Comparison of ENCODE assay signal across 1 cellular context in genomic region chr2:189783927-189784867, GRCh38.
TF ChIP-seq lines count a peak whose summit lies in the region.

ORMDL1 (minus strand) TSS chr2:189784339; CDS start chr2:189782595, 1,744 bp downstream.
PMS1 (plus strand) TSS chr2:189784450; CDS start chr2:189791810, 7,360 bp downstream.

TF ChIP-seq in HepG2, 621 proteins besides CTCF, POLR2A, EP300 and RAD21 (continued from another document and continues in another):
- TF ChIP-seq ZNF710 (CRISPR knock-in tag; IDR thresholded peaks at IDR 0.05; ENCODE audit: borderline replicate concordance) (peak; percentile 96), HDAC6 (IDR thresholded peaks at IDR 0.05; ENCODE audit: low read depth, low read length) (no peak), PHF5A (CRISPR knock-in tag; IDR thresholded peaks at IDR 0.05; ENCODE audit: low read depth, unreplicated experiment) (peak; percentile 81), ZMYM2 (CRISPR knock-in tag; IDR thresholded peaks at IDR 0.05) (peak; percentile 86; the same call in 1 of the 2 replicates), TP53 (CRISPR knock-in tag; conservative IDR thresholded peaks at IDR 0.05) (peak; percentile 87), PAXIP1 (CRISPR knock-in tag; conservative IDR thresholded peaks at IDR 0.05) (peak; percentile 31; the same call in 1 of the 2 replicates), PHF20 (CRISPR knock-in tag; IDR thresholded peaks at IDR 0.05) (peak; percentile 92), ZNF841 (CRISPR knock-in tag; IDR thresholded peaks at IDR 0.05; ENCODE audit: borderline replicate concordance) (0 out of 2 replicates have a peak, but pooled peaks have one; percentile 68), KDM5B (CRISPR knock-in tag; IDR thresholded peaks at IDR 0.05; ENCODE audit: borderline replicate concordance) (peak; percentile 99), ARNTL (CRISPR knock-in tag; IDR thresholded peaks at IDR 0.05) (peak; percentile 85), ETV5 (CRISPR knock-in tag; IDR thresholded peaks at IDR 0.05; ENCODE audit: borderline replicate concordance) (peak; percentile 67), ZNF546 (CRISPR knock-in tag; conservative IDR thresholded peaks at IDR 0.05) (peak; percentile 94), ARHGAP35 (CRISPR knock-in tag; IDR thresholded peaks at IDR 0.05; ENCODE audit: borderline replicate concordance) (peak; percentile 79; the same call in 1 of the 2 replicates), ZNF530 (CRISPR knock-in tag; IDR thresholded peaks at IDR 0.05; ENCODE audit: low read depth) (peak; percentile 15; the same call in 1 of the 2 replicates), DNMT1 (CRISPR knock-in tag; IDR thresholded peaks at IDR 0.05) (peak; percentile 68; the same call in 1 of the 2 replicates), ZNF564 (CRISPR knock-in tag; IDR thresholded peaks at IDR 0.05) (peak; percentile 79; the same call in 1 of the 2 replicates), BATF2 (CRISPR knock-in tag; IDR thresholded peaks at IDR 0.05) (peak; percentile 90), ZNF33A (CRISPR knock-in tag; IDR thresholded peaks at IDR 0.05; ENCODE audit: borderline replicate concordance) (no peak), PLRG1 (conservative IDR thresholded peaks at IDR 0.05) (no peak), PBX3 (CRISPR knock-in tag; IDR thresholded peaks at IDR 0.05; ENCODE audit: borderline replicate concordance) (peak; percentile 98), ZNF879 (CRISPR knock-in tag; IDR thresholded peaks at IDR 0.05) (peak; percentile 99), SP2 (CRISPR knock-in tag; IDR thresholded peaks at IDR 0.05) (peak; percentile 99), SETDB1 (CRISPR knock-in tag; IDR thresholded peaks at IDR 0.05; ENCODE audit: borderline replicate concordance) (no peak), ZNF615 (CRISPR knock-in tag; IDR thresholded peaks at IDR 0.05; ENCODE audit: borderline replicate concordance) (peak; percentile 87; the same call in 1 of the 2 replicates), HMG20B (CRISPR knock-in tag; conservative IDR thresholded peaks at IDR 0.05) (peak; percentile 51; the same call in 1 of the 2 replicates), ZNF350 (CRISPR knock-in tag; IDR thresholded peaks at IDR 0.05; ENCODE audit: borderline replicate concordance, low read depth) (peak; percentile 96; the same call in 1 of the 2 replicates), MTERF4 (CRISPR knock-in tag; IDR thresholded peaks at IDR 0.05) (peak; percentile 86; the same call in 1 of the 2 replicates), ZBTB1 (CRISPR knock-in tag; IDR thresholded peaks at IDR 0.05; ENCODE audit: borderline replicate concordance) (peak; percentile 100), ZFP36 (IDR thresholded peaks at IDR 0.05; ENCODE audit: borderline replicate concordance, low read depth, low read length, partially characterized antibody) (no peak), ZNF431 (CRISPR knock-in tag; IDR thresholded peaks at IDR 0.05; ENCODE audit: borderline replicate concordance, low read depth) (peak; percentile 92; the same call in 1 of the 2 replicates), TGIF2 (CRISPR knock-in tag; IDR thresholded peaks at IDR 0.05) (peak; percentile 86; the same call in 1 of the 2 replicates), SNAPC5 (CRISPR knock-in tag; IDR thresholded peaks at IDR 0.05; ENCODE audit: borderline replicate concordance) (peak; percentile 93), ATF3 (CRISPR knock-in tag; IDR thresholded peaks at IDR 0.05) (peak; percentile 62), ZNF224 (CRISPR knock-in tag; IDR thresholded peaks at IDR 0.05) (peak; percentile 95; the same call in 1 of the 2 replicates), BRF2 (CRISPR knock-in tag; IDR thresholded peaks at IDR 0.05) (peak; percentile 99), CENPT (CRISPR knock-in tag; IDR thresholded peaks at IDR 0.05; ENCODE audit: low read depth) (no peak; the same call in 1 of the 2 replicates), TBX3 (IDR thresholded peaks at IDR 0.05; ENCODE audit: borderline replicate concordance) (peak; percentile 37; the same call in 1 of the 2 replicates), KDM5A (IDR thresholded peaks at IDR 0.05; ENCODE audit: borderline replicate concordance, low read length) (peak; percentile 71; the same call in 1 of the 2 replicates), KLF13 (CRISPR knock-in tag; IDR thresholded peaks at IDR 0.05) (peak; percentile 18; the same call in 1 of the 2 replicates), SRF (IDR thresholded peaks at IDR 0.05; ENCODE audit: low read depth, low read length) (no peak), TFE3 (CRISPR knock-in tag; IDR thresholded peaks at IDR 0.05) (no peak; the same call in 1 of the 2 replicates), ATF2 (CRISPR knock-in tag; IDR thresholded peaks at IDR 0.05) (peak; percentile 16; the same call in 1 of the 2 replicates), ZNF724P (CRISPR knock-in tag; IDR thresholded peaks at IDR 0.05; ENCODE audit: borderline replicate concordance) (peak; percentile 8; the same call in 1 of the 2 replicates), FOXK1 (CRISPR knock-in tag; IDR thresholded peaks at IDR 0.05; ENCODE audit: borderline replicate concordance, low read depth) (peak; percentile 89), GPN1 (CRISPR knock-in tag; IDR thresholded peaks at IDR 0.05; ENCODE audit: borderline replicate concordance) (peak; percentile 11; the same call in 1 of the 2 replicates), ZBTB4 (CRISPR knock-in tag; IDR thresholded peaks at IDR 0.05; ENCODE audit: borderline replicate concordance) (peak; percentile 81), ZNF792 (CRISPR knock-in tag; IDR thresholded peaks at IDR 0.05) (peak; percentile 81), HDAC2 (CRISPR knock-in tag; IDR thresholded peaks at IDR 0.05) (peak; percentile 80)
